Comparison of ENCODE assay signal across 22 cellular contexts in genomic region chr3:4822568-4822967, GRCh38.
DNase-seq lines count a peak whose midpoint lies in the region; ATAC-seq and TF ChIP-seq lines count a peak whose summit lies in the region.
"Had no signal": no experiment of that assay in that cellular context is flagged by ENCODE, and none has a peak within 500 bp of the region (broad histone marks: within the 10 kb centered on the region; RNA-seq: fewer than 3 reads in every experiment).

No MANE protein-coding gene starts in this region.

- peak overlapping the region; percentile 91 for H3K27ac Mint-ChIP-seq in activated naive CD4-positive, alpha-beta T cell treated with anti-CD3 and anti-CD28 coated beads, Interleukin-2, amount 10 ng/mL, durations not matched to agents 7 days and 5 days
- peak overlapping the region; percentile 94 for H3K27ac Mint-ChIP-seq in activated CD8-positive, alpha-beta T cell treated with anti-CD3 and anti-CD28 coated beads, Interleukin-2, amount 10 ng/mL, durations not matched to agents 7 days and 5 days
- H3K27ac Mint-ChIP-seq: nephron had no signal

- peaks cover 7% of the 10 kb centered on the region for H3K9me3 Mint-ChIP-seq in activated naive CD4-positive, alpha-beta T cell treated with anti-CD3 and anti-CD28 coated beads, Interleukin-2, amount 10 ng/mL, durations not matched to agents 7 days and 5 days
- peaks cover 17% of the 10 kb centered on the region for H3K9me3 Mint-ChIP-seq in activated CD8-positive, alpha-beta T cell treated with anti-CD3 and anti-CD28 coated beads, Interleukin-2, amount 10 ng/mL, durations not matched to agents 7 days and 5 days (ENCODE audit: insufficient read depth)

- no peak for ATAC-seq in activated CD8-positive, alpha-beta T cell treated with anti-CD3 and anti-CD28 coated beads, Interleukin-2, amount 10 ng/mL, durations not matched to agents 7 days and 5 days
- no peak for ATAC-seq in gastroesophageal sphincter
- ATAC-seq: heart right ventricle, left colon, right cardiac atrium had no signal

- H3K27ac ChIP-seq in gastroesophageal sphincter (peak overlapping the region in 3 of 4 donors; percentile 1 to 59 (median 29)), thyroid gland (peak overlapping the region; percentile 90 to 94 (median 92))
- H3K27ac ChIP-seq: ovary, SJSA1, suprapubic skin had no signal

- H3K27me3 ChIP-seq in gastroesophageal sphincter (no peaks in the 10 kb centered on the region), thyroid gland (no peaks in the 10 kb centered on the region)
- H3K27me3 ChIP-seq: heart right ventricle, ovary, SJSA1, suprapubic skin had no signal

- H3K9me3 ChIP-seq in gastroesophageal sphincter (no peaks in the 10 kb centered on the region), thyroid gland (no peaks in the 10 kb centered on the region)
- H3K9me3 ChIP-seq: ovary, SJSA1, suprapubic skin had no signal

- no peak for TF ChIP-seq EP300 in gastroesophageal sphincter (IDR thresholded peaks at IDR 0.05)

- H3K4me1 Mint-ChIP-seq in activated naive CD4-positive, alpha-beta T cell treated with anti-CD3 and anti-CD28 coated beads, Interleukin-2, amount 10 ng/mL, durations not matched to agents 7 days and 5 days = peaks cover 78% of the 10 kb centered on the region
- peaks cover 92% of the 10 kb centered on the region for H3K4me1 Mint-ChIP-seq in activated CD8-positive, alpha-beta T cell treated with anti-CD3 and anti-CD28 coated beads, Interleukin-2, amount 10 ng/mL, durations not matched to agents 7 days and 5 days (ENCODE audit: low read depth)

- CTCF ChIA-PET in activated naive CD4-positive, alpha-beta T cell treated with anti-CD3 and anti-CD28 coated beads, Interleukin-2, amount 10 ng/mL, durations not matched to agents 7 days and 5 days (lab: Charles Lee) = interaction anchor here (0.8 to 3.0 kb wide), 14 partner anchors 8 to 235 kb away, joined by 3 to 19 read pairs (median 6); partner anchors contain the start of gene BHLHE40
- CTCF ChIA-PET in activated CD8-positive, alpha-beta T cell treated with anti-CD3 and anti-CD28 coated beads, Interleukin-2, amount 10 ng/mL, durations not matched to agents 7 days and 5 days (lab: Charles Lee) = interaction anchor here (0.6 to 3.0 kb wide), 23 partner anchors 8 to 234 kb away, joined by 3 to 25 read pairs (median 6); partner anchors contain the start of gene BHLHE40

- no peak for TF ChIP-seq POLR2A in gastroesophageal sphincter (IDR thresholded peaks at IDR 0.05)
- TF ChIP-seq POLR2A in thyroid gland (IDR thresholded peaks at IDR 0.05) = peak in 1 of 2 donors; percentile 8

- POLR2A ChIA-PET in activated CD8-positive, alpha-beta T cell treated with anti-CD3 and anti-CD28 coated beads, Interleukin-2, amount 10 ng/mL, durations not matched to agents 7 days and 5 days (lab: Charles Lee) = interaction anchor here (0.5 to 4.6 kb wide), 16 partner anchors 10 to 374 kb away, joined by 3 to 100 read pairs (median 5); partner anchors contain the start of gene BHLHE40

- peaks cover 3% of the 10 kb centered on the region for H3K27me3 Mint-ChIP-seq in activated naive CD4-positive, alpha-beta T cell treated with anti-CD3 and anti-CD28 coated beads, Interleukin-2, amount 10 ng/mL, durations not matched to agents 7 days and 5 days
- H3K27me3 Mint-ChIP-seq in activated CD8-positive, alpha-beta T cell treated with anti-CD3 and anti-CD28 coated beads, Interleukin-2, amount 10 ng/mL, durations not matched to agents 7 days and 5 days (ENCODE audit: low read depth) = no peaks in the 10 kb centered on the region

- peak overlapping the region; percentile 37 for H3K4me3 Mint-ChIP-seq in activated naive CD4-positive, alpha-beta T cell treated with anti-CD3 and anti-CD28 coated beads, Interleukin-2, amount 10 ng/mL, durations not matched to agents 7 days and 5 days
- peak overlapping the region; percentile 55 for H3K4me3 Mint-ChIP-seq in activated CD8-positive, alpha-beta T cell treated with anti-CD3 and anti-CD28 coated beads, Interleukin-2, amount 10 ng/mL, durations not matched to agents 7 days and 5 days
- H3K4me3 Mint-ChIP-seq: nephron had no signal

- WGBS in gastroesophageal sphincter (ENCODE audit: low coverage in 1 of 2), 2 donors = 89 to 100% methylated on average over 1 of the region's 6 CpGs
- 47% methylated on average over 6 of the region's 6 CpGs for WGBS in thyroid gland, 2 donors

- peaks cover 78% of the 10 kb centered on the region for H3K36me3 Mint-ChIP-seq in activated naive CD4-positive, alpha-beta T cell treated with anti-CD3 and anti-CD28 coated beads, Interleukin-2, amount 10 ng/mL, durations not matched to agents 7 days and 5 days
- peaks cover 96% of the 10 kb centered on the region for H3K36me3 Mint-ChIP-seq in activated CD8-positive, alpha-beta T cell treated with anti-CD3 and anti-CD28 coated beads, Interleukin-2, amount 10 ng/mL, durations not matched to agents 7 days and 5 days (ENCODE audit: low read depth)

- no peak for DNase-seq in activated naive CD4-positive, alpha-beta T cell treated with anti-CD3 and anti-CD28 coated beads, Interleukin-2, amount 10 ng/mL, durations not matched to agents 7 days and 5 days
- DNase-seq in activated naive CD4-positive, alpha-beta T cell treated with Interleukin-2 at 50 U/mL for 16 hours = no peak
- DNase-seq in activated CD8-positive, alpha-beta T cell treated with anti-CD3 and anti-CD28 coated beads, Interleukin-2, amount 10 ng/mL, durations not matched to agents 7 days and 5 days = no peak
- peak; percentile 70 to 77 for DNase-seq in thyroid gland
- no peak for DNase-seq in T-helper 9 cell
- no peak for DNase-seq in NCI-H1417 (lab: John Stamatoyannopoulos, UW)
- no peak for DNase-seq in LoVo (ENCODE audit: low spot score)
- DNase-seq: C1 segment of cervical spinal cord, DMS 273 treated with DMSO at 0.1 percent for 48 hours, GOT3, heart right ventricle, Kasumi-1, NCI-H1092 treated with DMSO at 0.1 percent for 48 hours, NCI-H2081 treated with DMSO at 0.1 percent for 48 hours, NCI-H510A, ovary, right cardiac atrium had no signal

- intact Hi-C loops in thyroid gland (cut with DNase I) = loop anchor here (10.0 kb wide), 1 partner anchor 152 kb away; the partner anchor contains the start of gene BHLHE40

- peaks cover 0 to 39% (median 29%) of the 10 kb centered on the region in 3 donors for H3K4me1 ChIP-seq in gastroesophageal sphincter
- peaks cover 61 to 70% of the 10 kb centered on the region in 2 donors for H3K4me1 ChIP-seq in thyroid gland

- H3K4me3 ChIP-seq in gastroesophageal sphincter = no peak overlapping the region
- H3K4me3 ChIP-seq in thyroid gland (replicated peaks in 1 of 3) = no peak overlapping the region
- H3K4me3 ChIP-seq: heart right ventricle, ovary, SJSA1, suprapubic skin had no signal

- H3K36me3 ChIP-seq in gastroesophageal sphincter (peaks cover 0 to 71% of the 10 kb centered on the region in 2 donors), thyroid gland (peaks cover 8 to 12% of the 10 kb centered on the region in 2 donors)
- H3K36me3 ChIP-seq: ovary, SJSA1, suprapubic skin had no signal

- TF ChIP-seq CTCF in gastroesophageal sphincter (IDR thresholded peaks at IDR 0.05) (no peak), thyroid gland (IDR thresholded peaks at IDR 0.05) (peak in 1 of 6 experiments; percentile 7)

Comparison
In these comparisons a context has a peak if more than half of its experiments do, and no peak if none do; other contexts are left out.
1. DNase-seq: peak in thyroid gland (2 of 2); none in activated naive CD4-positive, alpha-beta T cell treated with anti-CD3 and anti-CD28 coated beads, Interleukin-2, amount 10 ng/mL, durations not matched to agents 7 days and 5 days (single experiment), activated naive CD4-positive, alpha-beta T cell treated with Interleukin-2 at 50 U/mL for 16 hours (single experiment), activated CD8-positive, alpha-beta T cell treated with anti-CD3 and anti-CD28 coated beads, Interleukin-2, amount 10 ng/mL, durations not matched to agents 7 days and 5 days (single experiment), T-helper 9 cell (single experiment), NCI-H1417 (0 of 3) and LoVo (single experiment).